ENCODE assay signal across 8 cellular contexts in genomic region chr2:127810637-127811396, GRCh38. TPM values are rescaled to one million over a fixed set of nuclear protein-coding genes. Genes with fewer than 3 reads are reported as not detected.
DNase-seq lines count a peak whose midpoint lies in the region; ATAC-seq and TF ChIP-seq lines count a peak whose summit lies in the region.

WDR33 (minus strand) TSS chr2:127811171; CDS start chr2:127770981, 40,190 bp downstream.

- peak; percentile 17 to 23 (median 19) for TF ChIP-seq CTCF in right lobe of liver (IDR thresholded peaks at IDR 0.05)

- peaks cover 0 to 55% (median 19%) of the 10 kb centered on the region in 4 donors for H3K4me1 ChIP-seq in right lobe of liver

- H3K27me3 ChIP-seq in right lobe of liver, result no peaks in the 10 kb centered on the region

- intact Hi-C loops in right lobe of liver (cut with DNase I), result loop anchor here in 1 of 2 donors (2.0 kb wide), 1 partner anchor 110 kb away; the partner anchor contains the start of gene SFT2D3

- DNase-seq in CD1c-positive myeloid dendritic cell (ENCODE audit: extremely low spot score) (peak; percentile 95), NCI-H748 treated with DMSO at 0.1 percent for 48 hours (lab: John Stamatoyannopoulos, UW) (peak; percentile 72), dermis microvascular lymphatic vessel endothelial cell (ENCODE audit: low read depth in 2 of 2) (peak; percentile 78 to 91), right lobe of liver (peak; percentile 92 to 95 (median 95))
- peak; percentile 83 to 90 for DNase-seq in activated CD4-positive, alpha-beta T cell treated with anti-CD3 and anti-CD28 coated beads, Interleukin-2, amount 50 U/mL, for 24 hours (ENCODE audit: low read depth in 1 of 2, low spot score in 1 of 2)
- DNase-seq in stimulated activated CD4-positive, alpha-beta T cell treated with anti-CD3 and anti-CD28 coated beads, Interleukin-4, amount 100 ng/mL, for 48 hours (ENCODE audit: low read depth in 2 of 2), result peak; percentile 90 to 94

- peak within 1 kb of the TSS; percentile 70 to 88 (median 78) for H3K4me3 ChIP-seq in right lobe of liver

- TF ChIP-seq POLR2A in right lobe of liver (IDR thresholded peaks at IDR 0.05), result peak; percentile 79

- H3K36me3 ChIP-seq in right lobe of liver, result no peaks in the 10 kb centered on the region

- peak; percentile 96 for ATAC-seq in GM19372 (IDR thresholded peaks at IDR 0.05; ENCODE audit: low read depth, unreplicated experiment)
- ATAC-seq in HG03558 (IDR thresholded peaks at IDR 0.05; ENCODE audit: extremely low read depth, unreplicated experiment), result peak; percentile 94
- peak; percentile 90 to 98 (median 98) for ATAC-seq in right lobe of liver

- H3K27ac ChIP-seq in right lobe of liver, result peak within 1 kb of the TSS; percentile 87 to 99 (median 97)

- H3K9me3 ChIP-seq in right lobe of liver, result no peaks in the 10 kb centered on the region

- WGBS in right lobe of liver (ENCODE audit: insufficient coverage, low coverage, low lambda C conversion rate, missing lambda C conversion rate), result 1% methylated on average over 27 of the region's 61 CpGs

RNA-seq across cellular contexts. Expression of gene WDR33, which starts in this region (rescaled TPM):
- 21.3 and 22.0 TPM in 2 replicates for total RNA-seq in dermis microvascular lymphatic vessel endothelial cell
- total RNA-seq in right lobe of liver, result 10 to 100 TPM; 15.6 to 38.3 (median 28.0) TPM

Comparison
In these comparisons a context has a peak if more than half of its experiments do, and no peak if none do; other contexts are left out.
1. Peak in every context shown above with its lines: DNase-seq, ATAC-seq, H3K4me3 ChIP-seq and H3K27ac ChIP-seq.